In the genomic region with DNA sequence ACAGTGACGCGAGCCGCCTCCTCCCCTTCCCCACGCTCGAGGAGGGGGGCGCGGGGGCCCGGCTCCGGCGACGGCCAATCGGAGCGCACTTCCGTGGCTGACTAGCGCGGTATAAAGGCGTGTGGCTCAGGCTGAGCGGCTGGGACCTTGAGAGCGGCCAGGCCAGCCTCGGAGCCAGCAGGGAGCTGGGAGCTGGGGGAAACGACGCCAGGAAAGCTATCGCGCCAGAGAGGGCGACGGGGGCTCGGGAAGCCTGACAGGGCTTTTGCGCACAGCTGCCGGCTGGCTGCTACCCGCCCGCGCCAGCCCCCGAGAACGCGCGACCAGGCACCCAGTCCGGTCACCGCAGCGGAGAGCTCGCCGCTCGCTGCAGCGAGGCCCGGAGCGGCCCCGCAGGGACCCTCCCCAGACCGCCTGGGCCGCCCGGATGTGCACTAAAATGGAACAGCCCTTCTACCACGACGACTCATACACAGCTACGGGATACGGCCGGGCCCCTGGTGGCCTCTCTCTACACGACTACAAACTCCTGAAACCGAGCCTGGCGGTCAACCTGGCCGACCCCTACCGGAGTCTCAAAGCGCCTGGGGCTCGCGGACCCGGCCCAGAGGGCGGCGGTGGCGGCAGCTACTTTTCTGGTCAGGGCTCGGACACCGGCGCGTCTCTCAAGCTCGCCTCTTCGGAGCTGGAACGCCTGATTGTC, we compare ENCODE assay signal across 1 cellular context.
TF ChIP-seq lines count a peak whose summit lies in the region.

A gene (plus strand): TSS at position 142 of the 703 bp plus-strand sequence. CDS start 286 bp downstream, at position 428.

TF ChIP-seq in SK-N-SH treated with all-trans-retinoic acid at 6 μM for 48 hours, 23 proteins besides CTCF, POLR2A, EP300 and RAD21 (continued from another document):
- TF ChIP-seq, protein P1, sequence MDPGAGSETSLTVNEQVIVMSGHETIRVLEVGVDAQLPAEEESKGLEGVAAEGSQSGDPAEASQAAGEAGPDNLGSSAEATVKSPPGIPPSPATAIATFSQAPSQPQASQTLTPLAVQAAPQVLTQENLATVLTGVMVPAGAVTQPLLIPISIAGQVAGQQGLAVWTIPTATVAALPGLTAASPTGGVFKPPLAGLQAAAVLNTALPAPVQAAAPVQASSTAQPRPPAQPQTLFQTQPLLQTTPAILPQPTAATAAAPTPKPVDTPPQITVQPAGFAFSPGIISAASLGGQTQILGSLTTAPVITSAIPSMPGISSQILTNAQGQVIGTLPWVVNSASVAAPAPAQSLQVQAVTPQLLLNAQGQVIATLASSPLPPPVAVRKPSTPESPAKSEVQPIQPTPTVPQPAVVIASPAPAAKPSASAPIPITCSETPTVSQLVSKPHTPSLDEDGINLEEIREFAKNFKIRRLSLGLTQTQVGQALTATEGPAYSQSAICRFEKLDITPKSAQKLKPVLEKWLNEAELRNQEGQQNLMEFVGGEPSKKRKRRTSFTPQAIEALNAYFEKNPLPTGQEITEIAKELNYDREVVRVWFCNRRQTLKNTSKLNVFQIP (CRISPR knock-in tag; IDR thresholded peaks at IDR 0.05; ENCODE audit: borderline replicate concordance, low read depth): no peak
- TF ChIP-seq TCF4 (CRISPR knock-in tag; IDR thresholded peaks at IDR 0.05; ENCODE audit: borderline replicate concordance) (no peak), ISL1 (CRISPR knock-in tag; IDR thresholded peaks at IDR 0.05) (no peak), TOX (CRISPR knock-in tag; IDR thresholded peaks at IDR 0.05; ENCODE audit: borderline replicate concordance) (peak; percentile 59; the same call in 1 of the 2 replicates), ZNF8 (CRISPR knock-in tag; IDR thresholded peaks at IDR 0.05) (no peak)
